In the genomic region with DNA sequence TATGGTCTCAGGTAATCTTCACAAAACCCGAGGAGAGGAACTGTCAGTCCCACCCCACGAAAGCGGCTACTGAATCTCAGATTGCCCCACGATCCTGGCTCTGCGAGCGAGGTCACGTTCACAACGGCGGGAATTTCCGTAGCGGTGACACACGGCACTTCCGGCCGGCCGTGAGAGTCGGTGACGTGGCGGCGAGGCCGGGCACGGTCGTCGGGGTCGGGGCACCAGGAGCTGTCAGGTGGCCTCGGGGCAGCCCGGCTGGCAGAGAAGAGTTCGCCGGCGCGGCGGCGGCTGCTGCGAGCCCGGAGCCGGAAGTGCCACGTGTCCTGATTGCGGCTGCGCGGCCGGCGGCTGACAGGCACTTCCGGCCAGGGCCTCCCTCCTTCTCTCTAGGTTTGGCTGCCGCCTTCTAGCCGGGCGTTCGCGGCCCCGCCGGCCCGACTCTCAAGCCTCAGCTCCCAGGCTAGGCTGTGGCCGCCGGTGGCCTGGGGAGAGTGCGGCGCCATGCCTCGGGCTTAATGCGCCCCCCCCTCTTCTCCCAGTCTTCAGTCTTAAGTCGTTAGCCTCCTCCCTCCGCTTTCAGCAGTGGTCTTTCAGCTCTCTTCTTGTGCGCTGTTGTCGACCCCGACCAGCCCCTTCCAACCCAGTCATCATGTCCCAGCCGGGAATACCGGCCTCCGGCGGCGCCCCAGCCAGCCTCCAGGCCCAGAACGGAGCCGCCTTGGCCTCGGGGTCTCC, we compare ENCODE assay signal across 8 cellular contexts. TPM values are rescaled to one million over a fixed set of nuclear protein-coding genes. Genes with fewer than 3 reads are reported as not detected.
A peak's percentile ranks its signal among the peaks of the same experiment; 100 is the strongest.
DNase-seq lines count a peak whose midpoint lies in the region; ATAC-seq and TF ChIP-seq lines count a peak whose summit lies in the region.

Gene SEC24A (plus strand): TSS at position 361 of the 738 bp plus-strand sequence. CDS start 292 bp downstream, at position 653.

- no peaks in the 10 kb centered on the region for H3K27me3 Mint-ChIP-seq in activated T-helper 17 cell treated with anti-CD3 and anti-CD28 coated beads, Interleukin-2, amount 50 U/mL, for 72 hours
- H3K27me3 Mint-ChIP-seq in naive thymus-derived CD4-positive, alpha-beta T cell, result no peaks in the 10 kb centered on the region
- no peaks in the 10 kb centered on the region for H3K27me3 Mint-ChIP-seq in stimulated activated naive B cell treated with anti-CD40 and anti-IgM and Interleukin-4, amounts not matched to agents 10 μg/mL and 1 μg/mL and 100 μg/mL, for 72 hours

- peak within 1 kb of the TSS; percentile 99 for H3K27ac Mint-ChIP-seq in activated T-helper 17 cell treated with anti-CD3 and anti-CD28 coated beads, Interleukin-2, amount 50 U/mL, for 72 hours
- peak within 1 kb of the TSS; percentile 94 to 100 (median 99) for H3K27ac Mint-ChIP-seq in naive thymus-derived CD4-positive, alpha-beta T cell
- peak within 1 kb of the TSS; percentile 99 for H3K27ac Mint-ChIP-seq in stimulated activated naive B cell treated with anti-CD40 and anti-IgM and Interleukin-4, amounts not matched to agents 10 μg/mL and 1 μg/mL and 100 μg/mL, for 72 hours

- H3K4me3 Mint-ChIP-seq in activated T-helper 17 cell treated with anti-CD3 and anti-CD28 coated beads, Interleukin-2, amount 50 U/mL, for 72 hours, result peak within 1 kb of the TSS; percentile 89
- peak within 1 kb of the TSS; percentile 89 to 100 (median 98) for H3K4me3 Mint-ChIP-seq in naive thymus-derived CD4-positive, alpha-beta T cell
- peak within 1 kb of the TSS; percentile 96 to 100 for H3K4me3 Mint-ChIP-seq in stimulated activated naive B cell treated with anti-CD40 and anti-IgM and Interleukin-4, amounts not matched to agents 10 μg/mL and 1 μg/mL and 100 μg/mL, for 72 hours

- H3K4me3 ChIP-seq in DND-41 (ENCODE audit: low read depth in 1 of 2, low read length in 2 of 2) (peak within 1 kb of the TSS; percentile 94), fibroblast of lung (replicated peaks in 1 of 4; ENCODE audit: control extremely low read depth in 1 of 4, insufficient read depth in 1 of 4, low read depth in 3 of 4, low read length in 4 of 4) (peak within 1 kb of the TSS; percentile 94 to 100 (median 97))
- H3K4me3 ChIP-seq in naive thymus-derived CD4-positive, alpha-beta T cell (ENCODE audit: low read length), result peak within 1 kb of the TSS; percentile 76

- H3K36me3 ChIP-seq in DND-41 (ENCODE audit: insufficient read depth, low read length) (peaks cover 5% of the 10 kb centered on the region; the same call in 1 of the 2 replicates), KOPT-K1 (ENCODE audit: insufficient read depth, low read length) (no peaks in the 10 kb centered on the region), fibroblast of lung (ENCODE audit: control insufficient read depth, insufficient read depth, low read length) (no peaks in the 10 kb centered on the region)
- H3K36me3 ChIP-seq in naive thymus-derived CD4-positive, alpha-beta T cell (ENCODE audit: control insufficient read depth in 2 of 3, insufficient read depth in 3 of 3, low read length in 3 of 3), result peaks cover 0 to 6% (median 0%) of the 10 kb centered on the region in 3 experiments

- H3K4me2 ChIP-seq in DND-41 (ENCODE audit: insufficient read depth, low read length), result peak within 1 kb of the TSS; percentile 83
- peak within 1 kb of the TSS; percentile 87 for H3K4me2 ChIP-seq in fibroblast of lung (ENCODE audit: extremely low read depth, insufficient read depth, low read length)

- intact Hi-C loops in naive thymus-derived CD4-positive, alpha-beta T cell (cut with micrococcal nuclease), result loop anchor here (1.0 to 5.0 kb wide), 15 partner anchors 16 to 681 kb away; partner anchors contain the start of genes CAMLG (in 2 of the 2), DDX46 (in 2 of the 2), PPP2CA (in 2 of the 2) and SAR1B (in 2 of the 2)

- H3K79me2 ChIP-seq in DND-41 (ENCODE audit: insufficient read depth, low read length) (peaks cover 58% of the 10 kb centered on the region), fibroblast of lung (ENCODE audit: control insufficient read depth, insufficient read depth, low read length) (peaks cover 48% of the 10 kb centered on the region)

- H3K4me1 ChIP-seq in DND-41 (ENCODE audit: insufficient read depth, low read length), result peaks cover 27% of the 10 kb centered on the region
- H3K4me1 ChIP-seq in fibroblast of lung (ENCODE audit: control insufficient read depth, extremely low read depth, insufficient read depth, low read length), result no peaks in the 10 kb centered on the region
- peaks cover 7 to 9% of the 10 kb centered on the region in 2 donors for H3K4me1 ChIP-seq in naive thymus-derived CD4-positive, alpha-beta T cell (ENCODE audit: control insufficient read depth in 2 of 2, insufficient read depth in 2 of 2, low read length in 2 of 2)

- POLR2A ChIA-PET in RWPE1 (lab: Yijun Ruan, JAX; ENCODE audit: low non-redundant PET), result interaction anchor here (0.5 to 1.1 kb wide), 6 partner anchors 8 to 277 kb away, joined by 3 to 9 read pairs (median 4); partner anchors contain the start of gene UBE2B
- POLR2A ChIA-PET in naive thymus-derived CD4-positive, alpha-beta T cell (lab: Charles Lee), result interaction anchor here (1.0 to 2.0 kb wide), 6 partner anchors 8 to 645 kb away, joined by 3 to 16 read pairs (median 7); partner anchors contain the start of gene SAR1B

- no peaks in the 10 kb centered on the region for H3K9me3 ChIP-seq in DND-41 (ENCODE audit: insufficient read depth, low read length, severe bottlenecking)
- H3K9me3 ChIP-seq in KOPT-K1 (ENCODE audit: insufficient read depth, low read length, poor library complexity, severe bottlenecking), result no peaks in the 10 kb centered on the region
- no peaks in the 10 kb centered on the region for H3K9me3 ChIP-seq in fibroblast of lung (ENCODE audit: control insufficient read depth, insufficient read depth, low read depth, low read length)
- H3K9me3 ChIP-seq in naive thymus-derived CD4-positive, alpha-beta T cell (ENCODE audit: control insufficient read depth in 2 of 3, low read length in 3 of 3), result no peaks in the 10 kb centered on the region

- H3K27me3 ChIP-seq in DND-41 (ENCODE audit: insufficient read depth, low read length, poor library complexity) (no peaks in the 10 kb centered on the region), fibroblast of lung (ENCODE audit: control insufficient read depth, insufficient read depth, low read length) (no peaks in the 10 kb centered on the region)
- no peaks in the 10 kb centered on the region for H3K27me3 ChIP-seq in naive thymus-derived CD4-positive, alpha-beta T cell (ENCODE audit: control insufficient read depth in 2 of 2, insufficient read depth in 2 of 2, low read length in 2 of 2)

- DNase-seq in DND-41 (peak; percentile 85), RWPE1 (ENCODE audit: low spot score) (peak; percentile 95), fibroblast of lung (ENCODE audit: low read depth in 2 of 2) (peak; percentile 84 to 86)
- peak; percentile 83 to 93 (median 86) for DNase-seq in naive thymus-derived CD4-positive, alpha-beta T cell
- DNase-seq in stimulated activated naive B cell treated with anti-CD40 and anti-IgM and Interleukin-4, amounts not matched to agents 10 μg/mL and 1 μg/mL and 100 μg/mL, for 72 hours, result peak; percentile 89

- H3K27ac ChIP-seq in DND-41 (ENCODE audit: low read length), result peak within 1 kb of the TSS; percentile 85
- H3K27ac ChIP-seq in KOPT-K1 (ENCODE audit: low read depth, low read length, poor library complexity, severe bottlenecking), result peak within 1 kb of the TSS; percentile 79
- peak within 1 kb of the TSS; percentile 96 for H3K27ac ChIP-seq in RWPE1
- H3K27ac ChIP-seq in fibroblast of lung (ENCODE audit: insufficient read depth, low read length), result peak within 1 kb of the TSS; percentile 98
- peak within 1 kb of the TSS; percentile 91 for H3K27ac ChIP-seq in naive thymus-derived CD4-positive, alpha-beta T cell (ENCODE audit: low read depth, low read length)

- H4K20me1 ChIP-seq in DND-41 (ENCODE audit: insufficient read depth, low read length) (no peaks in the 10 kb centered on the region; the same call in 1 of the 2 replicates), fibroblast of lung (ENCODE audit: control insufficient read depth, extremely low read depth, insufficient read depth, low read length) (no peaks in the 10 kb centered on the region)

- H3K9me3 Mint-ChIP-seq in activated T-helper 17 cell treated with anti-CD3 and anti-CD28 coated beads, Interleukin-2, amount 50 U/mL, for 72 hours, result no peaks in the 10 kb centered on the region
- H3K9me3 Mint-ChIP-seq in naive thymus-derived CD4-positive, alpha-beta T cell, result peaks cover 0 to 2% (median 0%) of the 10 kb centered on the region in 11 donors
- H3K9me3 Mint-ChIP-seq in stimulated activated naive B cell treated with anti-CD40 and anti-IgM and Interleukin-4, amounts not matched to agents 10 μg/mL and 1 μg/mL and 100 μg/mL, for 72 hours, result no peaks in the 10 kb centered on the region

- H3K4me1 Mint-ChIP-seq in activated T-helper 17 cell treated with anti-CD3 and anti-CD28 coated beads, Interleukin-2, amount 50 U/mL, for 72 hours, result peaks cover 9% of the 10 kb centered on the region
- peaks cover 13 to 40% (median 26%) of the 10 kb centered on the region in 7 donors for H3K4me1 Mint-ChIP-seq in naive thymus-derived CD4-positive, alpha-beta T cell
- H3K4me1 Mint-ChIP-seq in stimulated activated naive B cell treated with anti-CD40 and anti-IgM and Interleukin-4, amounts not matched to agents 10 μg/mL and 1 μg/mL and 100 μg/mL, for 72 hours, result peaks cover 5 to 9% of the 10 kb centered on the region in 2 donors

- no peak for TF ChIP-seq CTCF in DND-41 (IDR thresholded peaks at IDR 0.05; ENCODE audit: borderline replicate concordance, extremely low read depth, low read length, poor library complexity, severe bottlenecking)
- TF ChIP-seq CTCF in RWPE1 (conservative IDR thresholded peaks at IDR 0.05; ENCODE audit: low read depth), result no peak
- no peak for TF ChIP-seq CTCF in fibroblast of lung (conservative IDR thresholded peaks at IDR 0.05 in 1 of 2, IDR thresholded peaks at IDR 0.05 in 1 of 2; ENCODE audit: low read depth in 1 of 2, low read length in 2 of 2)

- peaks cover 57% of the 10 kb centered on the region for H3K36me3 Mint-ChIP-seq in activated T-helper 17 cell treated with anti-CD3 and anti-CD28 coated beads, Interleukin-2, amount 50 U/mL, for 72 hours (ENCODE audit: low read depth)
- peaks cover 0 to 9% (median 0%) of the 10 kb centered on the region in 5 donors for H3K36me3 Mint-ChIP-seq in naive thymus-derived CD4-positive, alpha-beta T cell
- peaks cover 6 to 7% of the 10 kb centered on the region in 2 donors for H3K36me3 Mint-ChIP-seq in stimulated activated naive B cell treated with anti-CD40 and anti-IgM and Interleukin-4, amounts not matched to agents 10 μg/mL and 1 μg/mL and 100 μg/mL, for 72 hours

- peak within 1 kb of the TSS; percentile 97 for H2AFZ ChIP-seq in DND-41 (ENCODE audit: low read depth, low read length)
- peak within 1 kb of the TSS; percentile 72 for H2AFZ ChIP-seq in fibroblast of lung (ENCODE audit: low read length)

- CTCF ChIA-PET in RWPE1 (lab: Yijun Ruan, JAX), result interaction anchor here (0.7 to 1.0 kb wide), 2 partner anchors 9 to 90 kb away, joined by 4 to 5 read pairs; partner anchors contain the start of gene CAMLG
- CTCF ChIA-PET in naive thymus-derived CD4-positive, alpha-beta T cell (lab: Charles Lee), result no interaction called here

- peak within 1 kb of the TSS; percentile 89 for H3K9ac ChIP-seq in DND-41 (ENCODE audit: low read depth, low read length)
- peak within 1 kb of the TSS; percentile 86 for H3K9ac ChIP-seq in fibroblast of lung (ENCODE audit: insufficient read depth, low read length)

- ATAC-seq in DND-41 (ENCODE audit: insufficient read depth, low read depth) (peak; percentile 92), GM21786 (IDR thresholded peaks at IDR 0.05; ENCODE audit: unreplicated experiment) (peak; percentile 82)
- ATAC-seq in activated T-helper 17 cell treated with anti-CD3 and anti-CD28 coated beads, Interleukin-2, amount 50 U/mL, for 72 hours (replicated peaks), result peak; percentile 87
- peak; percentile 92 for ATAC-seq in naive thymus-derived CD4-positive, alpha-beta T cell
- ATAC-seq in stimulated activated naive B cell treated with anti-CD40 and anti-IgM and Interleukin-4, amounts not matched to agents 10 μg/mL and 1 μg/mL and 100 μg/mL, for 72 hours (replicated peaks), result peak; percentile 89 to 90

RNA-seq across cellular contexts. Expression of gene SEC24A, which starts in this region (rescaled TPM):
- total RNA-seq in activated T-helper 17 cell treated with anti-CD3 and anti-CD28 coated beads, Interleukin-2, amount 50 U/mL, for 72 hours, result 10 to 100 TPM; 43.6 to 55.4 TPM
- 17.7 and 20.8 TPM in 2 replicates for total RNA-seq in fibroblast of lung
- 39.3 and 52.6 TPM in 2 replicates for polyA plus RNA-seq in fibroblast of lung
- polyA plus RNA-seq in fibroblast of lung (2012), result 16.8 and 21.3 TPM in 2 replicates
- polyA minus RNA-seq in fibroblast of lung (ENCODE audit: low replicate concordance), result 36.6 and 39.7 TPM in 2 replicates
- 10 to 100 TPM; 13.6 to 30.9 (median 16.0) TPM for total RNA-seq in naive thymus-derived CD4-positive, alpha-beta T cell
- 1 to 10 TPM; 5.6 to 9.6 TPM for polyA plus RNA-seq in naive thymus-derived CD4-positive, alpha-beta T cell

Comparison
In these comparisons a context has a peak if more than half of its experiments do, and no peak if none do; other contexts are left out.
1. Peak in every context shown above with its lines: DNase-seq, ATAC-seq, H3K4me3 ChIP-seq and H3K27ac ChIP-seq.